9 cellular contexts compared by ENCODE assay signal in genomic region chr1:198929961-198930599, GRCh38.
DNase-seq lines count a peak whose midpoint lies in the region; ATAC-seq, FAIRE-seq and TF ChIP-seq lines count a peak whose summit lies in the region.
"Had no signal": no experiment of that assay in that cellular context is flagged by ENCODE, and none has a peak within 500 bp of the region (broad histone marks: within the 10 kb centered on the region; RNA-seq: fewer than 3 reads in every experiment).

No MANE protein-coding gene starts in this region.

- intact Hi-C loops in right lobe of liver (cut with DNase I), result no loop called here
- intact Hi-C loops in upper lobe of right lung (cut with DNase I), result no loop called here

- no peak for FAIRE-seq in urothelium cell line (lab: Jason Lieb, UNC)
- FAIRE-seq: A204.1 had no signal

- H3K27ac ChIP-seq in right lobe of liver (peak overlapping the region in 2 of 3 donors; percentile 6 to 35), upper lobe of right lung (peak overlapping the region; percentile 81)

- no peaks in the 10 kb centered on the region for H3K9me3 ChIP-seq in right lobe of liver
- H3K9me3 ChIP-seq in upper lobe of right lung, result no peaks in the 10 kb centered on the region

- 41% methylated on average over 9 of the region's 9 CpGs for WGBS in right lobe of liver (ENCODE audit: insufficient coverage, low coverage, low lambda C conversion rate, missing lambda C conversion rate)

- H3K4me3 ChIP-seq in astrocyte of the cerebellum (ENCODE audit: low read depth, low read length) (peak overlapping the region; percentile 20), right lobe of liver (no peak overlapping the region), upper lobe of right lung (peak overlapping the region; percentile 41)

- peak; percentile 56 for ATAC-seq in HG02759 (IDR thresholded peaks at IDR 0.05; ENCODE audit: unreplicated experiment)
- ATAC-seq in right lobe of liver, result peak; percentile 14 to 65 (median 61)
- ATAC-seq in upper lobe of right lung, result peak; percentile 94

- no peaks in the 10 kb centered on the region for H3K36me3 ChIP-seq in right lobe of liver
- no peaks in the 10 kb centered on the region for H3K36me3 ChIP-seq in upper lobe of right lung

- TF ChIP-seq CTCF in astrocyte of the cerebellum (IDR thresholded peaks at IDR 0.05; ENCODE audit: low read depth, low read length, missing control alignments) (no peak), right lobe of liver (IDR thresholded peaks at IDR 0.05) (no peak), upper lobe of right lung (IDR thresholded peaks at IDR 0.05) (no peak)

- H3K4me1 ChIP-seq in right lobe of liver, result no peaks in the 10 kb centered on the region
- peaks cover 42% of the 10 kb centered on the region for H3K4me1 ChIP-seq in upper lobe of right lung

- in situ Hi-C loops in astrocyte of the cerebellum (cut with HindIII; ENCODE audit: low sequenced_read_pairs), result no loop called here

- no peaks in the 10 kb centered on the region for H3K27me3 ChIP-seq in right lobe of liver
- no peaks in the 10 kb centered on the region for H3K27me3 ChIP-seq in upper lobe of right lung

- DNase-seq in NCI-H82 (lab: John Stamatoyannopoulos, UW) (peak; percentile 33), NCI-H82 treated with DMSO at 0.1 percent for 48 hours (lab: John Stamatoyannopoulos, UW; ENCODE audit: unreplicated experiment) (no peak), NCI-H446 treated with DMSO at 0.1 percent for 48 hours (lab: John Stamatoyannopoulos, UW) (peak; percentile 73), astrocyte of the cerebellum (ENCODE audit: low read depth) (no peak), right lobe of liver (no peak), upper lobe of right lung (no peak), urothelium cell line (ENCODE audit: low spot score) (no peak)

- peak; percentile 33 for TF ChIP-seq POLR2A in right lobe of liver (IDR thresholded peaks at IDR 0.05)

Comparison
In these comparisons a context has a peak if more than half of its experiments do, and no peak if none do; other contexts are left out.
1. DNase-seq: peak in NCI-H82 (single experiment) and NCI-H446 treated with DMSO at 0.1 percent for 48 hours (single experiment); none in NCI-H82 treated with DMSO at 0.1 percent for 48 hours (single experiment), astrocyte of the cerebellum (single experiment), right lobe of liver (0 of 3), upper lobe of right lung (single experiment) and urothelium cell line (single experiment).
2. H3K4me3 ChIP-seq: peak in astrocyte of the cerebellum (single experiment) and upper lobe of right lung (single experiment); none in right lobe of liver (0 of 3).
3. Peak in every context shown above with its lines, with median percentiles within 50 percentile points of each other: ATAC-seq.